ENCODE assay signal across 11 cellular contexts in genomic region chr16:4626396-4626795, GRCh38. TPM values are rescaled to one million over a fixed set of nuclear protein-coding genes. Genes with fewer than 3 reads are reported as not detected.
DNase-seq lines count a peak whose midpoint lies in the region; ATAC-seq and TF ChIP-seq lines count a peak whose summit lies in the region.
"Had no signal": no experiment of that assay in that cellular context is flagged by ENCODE, and none has a peak within 500 bp of the region (broad histone marks: within the 10 kb centered on the region; RNA-seq: fewer than 3 reads in every experiment).

No MANE protein-coding gene starts in this region.

- intact Hi-C loops in ascending aorta (cut with DNase I) = no loop called here
- intact Hi-C loops in tibial artery (cut with DNase I; ENCODE audit: low total_unique reads) = no loop called here

- peaks cover 1 to 3% of the 10 kb centered on the region in 2 donors for H3K9me3 ChIP-seq in ascending aorta
- no peaks in the 10 kb centered on the region for H3K9me3 ChIP-seq in lung (ENCODE audit: control insufficient read depth in 2 of 2, insufficient read depth in 1 of 2, low read length in 1 of 2)
- H3K9me3 ChIP-seq in tibial artery = peaks cover 0 to 5% (median 0%) of the 10 kb centered on the region in 3 donors

- H3K4me1 Mint-ChIP-seq in activated naive CD4-positive, alpha-beta T cell treated with anti-CD3 and anti-CD28 coated beads, Interleukin-2, amount 10 ng/mL, durations not matched to agents 7 days and 5 days = peaks cover 44% of the 10 kb centered on the region

- no peak for TF ChIP-seq CTCF in ascending aorta (IDR thresholded peaks at IDR 0.05)
- TF ChIP-seq CTCF in lung (IDR thresholded peaks at IDR 0.05; ENCODE audit: control extremely low read depth, extremely low read depth) = no peak
- no peak for TF ChIP-seq CTCF in tibial artery (IDR thresholded peaks at IDR 0.05)

- CTCF ChIA-PET in activated naive CD4-positive, alpha-beta T cell treated with anti-CD3 and anti-CD28 coated beads, Interleukin-2, amount 10 ng/mL, durations not matched to agents 7 days and 5 days (lab: Charles Lee) = interaction anchor here (0.7 kb wide), 1 partner anchor 10 kb away, joined by 3 read pairs; no protein-coding TSS in a partner anchor

- 53 to 74% methylated on average over 6 of the region's 6 CpGs for WGBS in lung, 2 donors

- H3K27ac ChIP-seq in ascending aorta (peak overlapping the region in 1 of 2 donors; percentile 92), lung (ENCODE audit: low read depth in 1 of 2, low read length in 1 of 2) (no peak overlapping the region), tibial artery (peak overlapping the region; percentile 83 to 90)

- no peaks in the 10 kb centered on the region for H3K27me3 ChIP-seq in ascending aorta
- H3K27me3 ChIP-seq in lung (ENCODE audit: control insufficient read depth, insufficient read depth) = no peaks in the 10 kb centered on the region
- H3K27me3 ChIP-seq in tibial artery = no peaks in the 10 kb centered on the region

- H3K27ac Mint-ChIP-seq in activated naive CD4-positive, alpha-beta T cell treated with anti-CD3 and anti-CD28 coated beads, Interleukin-2, amount 10 ng/mL, durations not matched to agents 7 days and 5 days = peak overlapping the region; percentile 67

- peaks cover 7 to 23% of the 10 kb centered on the region in 2 donors for H3K4me1 ChIP-seq in ascending aorta
- peaks cover 11 to 12% of the 10 kb centered on the region in 2 donors for H3K4me1 ChIP-seq in lung (ENCODE audit: control insufficient read depth in 2 of 2, insufficient read depth in 2 of 2, low read length in 2 of 2)
- H3K4me1 ChIP-seq in tibial artery = peaks cover 0 to 34% (median 23%) of the 10 kb centered on the region in 4 donors

- peak overlapping the region; percentile 98 for H3K4me3 Mint-ChIP-seq in activated naive CD4-positive, alpha-beta T cell treated with anti-CD3 and anti-CD28 coated beads, Interleukin-2, amount 10 ng/mL, durations not matched to agents 7 days and 5 days

- H3K36me3 ChIP-seq in ascending aorta = peaks cover 0 to 6% of the 10 kb centered on the region in 2 donors
- H3K36me3 ChIP-seq in lung (ENCODE audit: control insufficient read depth in 2 of 2, insufficient read depth in 2 of 2, low read length in 2 of 2) = no peaks in the 10 kb centered on the region
- no peaks in the 10 kb centered on the region for H3K36me3 ChIP-seq in tibial artery

- peaks cover 27% of the 10 kb centered on the region for H3K36me3 Mint-ChIP-seq in activated naive CD4-positive, alpha-beta T cell treated with anti-CD3 and anti-CD28 coated beads, Interleukin-2, amount 10 ng/mL, durations not matched to agents 7 days and 5 days

- no peak for DNase-seq in activated naive CD4-positive, alpha-beta T cell treated with anti-CD3 and anti-CD28 coated beads, Interleukin-2, amount 10 ng/mL, durations not matched to agents 7 days and 5 days
- no peak for DNase-seq in activated naive CD4-positive, alpha-beta T cell treated with Interleukin-2 at 50 U/mL for 16 hours
- DNase-seq in ascending aorta (ENCODE audit: low spot score in 2 of 2) = no peak
- no peak for DNase-seq in lung (ENCODE audit: low spot score)
- DNase-seq in tibial artery = no peak
- no peak for DNase-seq in stimulated activated CD4-positive, alpha-beta T cell treated with anti-CD3 and anti-CD28 coated beads, Interleukin-2, amount 100 ng/mL, for 48 hours
- DNase-seq in HuH-7.5 (ENCODE audit: low spot score) = no peak
- DNase-seq: DMS153, NCI-H446, occipital lobe had no signal

- H3K27me3 Mint-ChIP-seq in activated naive CD4-positive, alpha-beta T cell treated with anti-CD3 and anti-CD28 coated beads, Interleukin-2, amount 10 ng/mL, durations not matched to agents 7 days and 5 days = no peaks in the 10 kb centered on the region

- H3K4me3 ChIP-seq in ascending aorta = peak overlapping the region; percentile 79 to 98
- peak overlapping the region; percentile 94 for H3K4me3 ChIP-seq in lung
- peak overlapping the region; percentile 62 to 93 for H3K4me3 ChIP-seq in tibial artery

- no peak for ATAC-seq in lung (ENCODE audit: insufficient read depth, low FRiP score)
- ATAC-seq in HG03196 (IDR thresholded peaks at IDR 0.05; ENCODE audit: unreplicated experiment) = no peak

- H3K9me3 Mint-ChIP-seq in activated naive CD4-positive, alpha-beta T cell treated with anti-CD3 and anti-CD28 coated beads, Interleukin-2, amount 10 ng/mL, durations not matched to agents 7 days and 5 days = peaks cover 4% of the 10 kb centered on the region

RNA-seq across cellular contexts. Expression of gene MGRN1, which starts 1.8 kb away (rescaled TPM):
- total RNA-seq in ascending aorta (201 TPM), lung (100 to 1,000 TPM in 1 of 2 donors, 10 to 100 TPM in 1; 55.7 to 112 TPM)
- polyA plus RNA-seq in lung = 10 to 100 TPM; 29.5 to 38.2 TPM

RNA-seq across cellular contexts. Expression of gene UBALD1, which starts 11.7 kb away (rescaled TPM):
- total RNA-seq in ascending aorta (4.6 TPM), lung (10 to 100 TPM in 1 of 2 donors, 1 to 10 TPM in 1; 6.6 to 38.5 TPM)
- polyA plus RNA-seq in lung = 10 to 100 TPM; 20.2 to 43.2 TPM

Comparison
In these comparisons a context has a peak if more than half of its experiments do, and no peak if none do; other contexts are left out.
1. H3K27ac ChIP-seq: peak in tibial artery (2 of 2); none in lung (0 of 2).
2. Peak in every context shown above with its lines, with median percentiles within 50 percentile points of each other: H3K4me3 ChIP-seq.